In genomic region chr5:522899-523657, GRCh38 we compare ENCODE assay signal across 1 cellular context.
TF ChIP-seq lines count a peak whose summit lies in the region.

No MANE protein-coding gene starts in this region.

TF ChIP-seq in K562, 482 proteins besides CTCF, POLR2A, EP300 and RAD21 (continued from another document):
- no peak for TF ChIP-seq AFF1 (IDR thresholded peaks at IDR 0.05; ENCODE audit: low read depth in 1 of 2, partially characterized antibody in 2 of 2)
- no peak for TF ChIP-seq ZNF699 (CRISPR knock-in tag; IDR thresholded peaks at IDR 0.05; ENCODE audit: insufficient replicate concordance)
- no peak for TF ChIP-seq KDM5B (IDR thresholded peaks at IDR 0.05; ENCODE audit: insufficient replicate concordance, low read depth, low read length)
